Comparison of ENCODE assay signal across 1 cellular context in the genomic region with DNA sequence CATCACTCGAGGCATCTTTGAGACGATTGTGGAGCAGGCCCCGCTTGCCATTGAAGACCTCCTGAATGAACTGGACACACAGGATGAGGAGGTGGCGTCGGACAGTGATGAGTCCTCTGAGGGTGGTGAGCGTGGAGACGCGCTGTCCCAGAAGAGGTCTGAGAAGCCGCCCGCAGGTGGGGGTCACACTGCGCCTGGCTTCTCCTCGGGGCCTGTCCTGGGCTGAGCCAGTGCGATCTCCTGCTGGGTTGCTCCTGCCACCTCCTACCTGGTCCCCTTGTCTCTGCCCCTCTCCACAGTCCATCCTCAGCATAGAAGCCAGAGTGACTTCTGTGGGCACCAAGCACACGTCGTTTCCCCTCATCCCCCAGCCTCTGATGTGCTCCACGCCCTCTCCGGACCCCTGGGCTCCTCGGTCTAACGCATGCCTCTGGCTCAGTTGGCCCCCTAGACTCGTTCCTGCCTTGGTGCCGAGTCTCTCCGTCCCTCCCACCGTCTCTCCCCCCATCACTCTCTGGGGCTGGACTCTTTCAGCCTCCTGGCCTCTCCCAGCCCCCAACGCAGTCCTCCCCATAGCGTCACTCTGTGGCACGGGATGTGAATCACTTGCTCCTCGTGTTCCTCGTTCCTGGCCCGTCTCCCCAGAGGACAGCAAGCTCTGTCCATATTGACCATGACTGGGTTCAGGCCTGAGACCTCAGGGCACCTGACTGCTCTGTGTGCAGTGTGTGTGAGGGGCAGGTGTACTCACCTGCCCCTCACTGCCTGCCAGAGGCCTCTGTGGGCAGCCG.
TF ChIP-seq lines count a peak whose summit lies in the region.

No MANE protein-coding gene starts in this region.

TF ChIP-seq in H1, 55 proteins besides CTCF, POLR2A, EP300 and RAD21:
- no peak for TF ChIP-seq GTF2F1 (IDR thresholded peaks at IDR 0.05; ENCODE audit: borderline replicate concordance, low read depth, low read length)
- TF ChIP-seq POLR2AphosphoS5 (IDR thresholded peaks at IDR 0.05; ENCODE audit: low read depth, low read length), result peak; percentile 37; the same call in 1 of the 2 replicates
- TF ChIP-seq SP4 (IDR thresholded peaks at IDR 0.05; ENCODE audit: low read length), result no peak
- TF ChIP-seq, protein P1, sequence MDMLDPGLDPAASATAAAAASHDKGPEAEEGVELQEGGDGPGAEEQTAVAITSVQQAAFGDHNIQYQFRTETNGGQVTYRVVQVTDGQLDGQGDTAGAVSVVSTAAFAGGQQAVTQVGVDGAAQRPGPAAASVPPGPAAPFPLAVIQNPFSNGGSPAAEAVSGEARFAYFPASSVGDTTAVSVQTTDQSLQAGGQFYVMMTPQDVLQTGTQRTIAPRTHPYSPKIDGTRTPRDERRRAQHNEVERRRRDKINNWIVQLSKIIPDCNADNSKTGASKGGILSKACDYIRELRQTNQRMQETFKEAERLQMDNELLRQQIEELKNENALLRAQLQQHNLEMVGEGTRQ (IDR thresholded peaks at IDR 0.05; ENCODE audit: low read length), result no peak
- TF ChIP-seq SP1 (IDR thresholded peaks at IDR 0.05; ENCODE audit: low read depth, low read length), result no peak
- TF ChIP-seq SIRT6 (IDR thresholded peaks at IDR 0.05; ENCODE audit: low read length), result no peak
